ENCODE assay signal across 8 cellular contexts in the genomic region with DNA sequence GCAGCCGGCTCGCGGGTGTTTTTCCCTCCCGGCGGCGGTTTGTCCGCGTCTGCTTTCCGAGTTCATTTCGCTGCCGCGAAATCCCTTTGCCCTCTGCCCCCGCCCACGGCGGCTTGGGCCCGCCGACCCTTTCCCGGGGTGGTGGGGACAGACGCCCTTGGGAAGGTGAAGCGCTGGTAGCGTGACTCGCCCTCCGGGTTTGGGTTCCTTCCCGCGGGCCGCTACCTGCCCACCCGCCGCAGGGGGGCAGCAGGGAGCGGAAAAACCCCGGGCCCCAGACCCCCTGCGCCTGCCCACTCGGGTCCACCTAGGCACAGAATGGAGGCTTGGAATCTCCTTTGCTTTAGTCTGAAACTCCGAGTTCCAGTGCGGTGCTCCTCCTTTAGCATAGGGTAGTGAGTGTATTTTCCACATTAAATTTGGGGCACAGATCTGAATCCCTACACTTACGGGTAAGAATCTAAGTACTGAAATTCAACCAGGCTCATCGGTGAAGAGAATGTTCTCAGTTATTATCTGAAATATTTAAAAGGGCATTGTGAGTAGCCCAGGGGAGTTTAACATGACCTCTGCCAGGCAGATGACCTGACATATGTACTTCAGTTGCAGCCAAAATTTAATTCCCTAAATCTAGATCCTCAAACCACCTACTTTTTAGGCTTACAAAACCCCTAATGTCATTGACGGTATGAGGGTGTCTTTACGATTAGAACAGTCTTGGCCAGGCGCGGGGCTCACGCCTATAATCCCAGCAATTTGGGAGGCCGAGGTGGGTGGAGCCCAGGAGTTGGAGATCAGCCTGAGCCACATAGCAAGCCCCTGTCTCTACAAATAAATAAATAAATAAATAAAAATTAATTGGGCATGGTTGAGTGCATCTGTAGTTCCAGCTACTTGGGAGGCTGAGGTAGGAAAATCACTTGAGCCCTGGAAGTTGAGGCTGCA. TPM values are rescaled to one million over a fixed set of nuclear protein-coding genes. Genes with fewer than 3 reads are reported as not detected.
A peak's percentile ranks its signal among the peaks of the same experiment; 100 is the strongest.
DNase-seq lines count a peak whose midpoint lies in the region; ATAC-seq and TF ChIP-seq lines count a peak whose summit lies in the region.

No MANE protein-coding gene starts in this region.

- H3K4me3 Mint-ChIP-seq in Caco-2 (ENCODE audit: unreplicated experiment) = peak overlapping the region; percentile 98
- H3K4me3 Mint-ChIP-seq in type B pancreatic cell = peak overlapping the region; percentile 87

- H3K9me3 ChIP-seq in Caco-2 (no peaks in the 10 kb centered on the region), parathyroid adenoma (ENCODE audit: control insufficient read depth, low read length) (no peaks in the 10 kb centered on the region)

- TF ChIP-seq CTCF in Caco-2 (IDR thresholded peaks at IDR 0.05; ENCODE audit: insufficient read depth in 1 of 2, low read depth in 1 of 2, low read length in 1 of 2, severe bottlenecking in 1 of 2, unreplicated experiment in 1 of 2) (peak; percentile 83 to 92), RWPE1 (conservative IDR thresholded peaks at IDR 0.05; ENCODE audit: low read depth) (peak; percentile 94), parathyroid adenoma (IDR thresholded peaks at IDR 0.05) (peak; percentile 72), type B pancreatic cell (conservative IDR thresholded peaks at IDR 0.05) (peak; percentile 86)

- peak; percentile 75 to 89 for DNase-seq in Caco-2
- DNase-seq in HT-29 (ENCODE audit: low spot score) = peak; percentile 60
- peak; percentile 83 for DNase-seq in RWPE1 (ENCODE audit: low spot score)
- peak; percentile 89 for DNase-seq in activated effector memory CD4-positive, alpha-beta T cell treated with anti-CD3 and anti-CD28 coated beads, Interleukin-2, amount 50 U/mL, for 16 hours
- peak; percentile 67 for DNase-seq in glomerular visceral epithelial cell (ENCODE audit: extremely low spot score)
- DNase-seq in type B pancreatic cell (ENCODE audit: extremely low spot score, unreplicated experiment) = peak; percentile 80

- CTCF ChIA-PET in Caco-2 (lab: Charles Lee) (no interaction called here), RWPE1 (lab: Yijun Ruan, JAX) (interaction anchor here (0.6 to 0.7 kb wide), 2 partner anchors 1021 to 1771 kb away, joined by 3 read pairs; no protein-coding TSS in a partner anchor)

- POLR2A ChIA-PET in Caco-2 (lab: Charles Lee) (interaction anchor here (1.5 kb wide), 1 partner anchor 47 kb away, joined by 5 read pairs; a partner anchor contains a TSS), RWPE1 (lab: Yijun Ruan, JAX; ENCODE audit: low non-redundant PET) (no interaction called here)

- ATAC-seq in GM21360 (IDR thresholded peaks at IDR 0.05; ENCODE audit: unreplicated experiment) = peak; percentile 38

- peaks cover 10% of the 10 kb centered on the region for H3K4me1 Mint-ChIP-seq in Caco-2 (ENCODE audit: low read depth, unreplicated experiment)
- peaks cover 20% of the 10 kb centered on the region for H3K4me1 Mint-ChIP-seq in type B pancreatic cell (ENCODE audit: unreplicated experiment)

- peaks cover 1% of the 10 kb centered on the region; the same call in 1 of the 2 replicates for H3K36me3 ChIP-seq in Caco-2 (ENCODE audit: control insufficient read depth, insufficient read depth, low read length)
- H3K36me3 ChIP-seq in parathyroid adenoma (ENCODE audit: control insufficient read depth, insufficient read depth, low read length) = no peaks in the 10 kb centered on the region

- no peaks in the 10 kb centered on the region for H3K79me2 ChIP-seq in parathyroid adenoma

- H2AFZ ChIP-seq in parathyroid adenoma = peak overlapping the region; percentile 100

- H3K27ac Mint-ChIP-seq in Caco-2 (ENCODE audit: unreplicated experiment) (peak overlapping the region; percentile 97), type B pancreatic cell (peak overlapping the region; percentile 73)

- peak overlapping the region; percentile 99 for H3K4me2 ChIP-seq in parathyroid adenoma (ENCODE audit: low read length)

- peaks cover 94% of the 10 kb centered on the region for H3K36me3 Mint-ChIP-seq in Caco-2 (ENCODE audit: insufficient read depth, unreplicated experiment)
- H3K36me3 Mint-ChIP-seq in type B pancreatic cell = peaks cover 20% of the 10 kb centered on the region

- BruUV-seq in Caco-2 (replicated peaks; lab: Mats Ljungman, UMichigan) = TSS peak; percentile 60

- H3K9me3 Mint-ChIP-seq in Caco-2 (ENCODE audit: unreplicated experiment) (no peaks in the 10 kb centered on the region), type B pancreatic cell (no peaks in the 10 kb centered on the region)

- H3K27me3 ChIP-seq in Caco-2 (replicated peaks; ENCODE audit: control insufficient read depth, insufficient read depth, low read length) (no peaks in the 10 kb centered on the region), parathyroid adenoma (ENCODE audit: control insufficient read depth, insufficient read depth, low read length) (no peaks in the 10 kb centered on the region)

- peak overlapping the region; percentile 91 for H3K4me3 ChIP-seq in Caco-2 (ENCODE audit: low read depth, low read length)
- peak overlapping the region; percentile 72 for H3K4me3 ChIP-seq in parathyroid adenoma (ENCODE audit: low read depth, low read length)

- no peaks in the 10 kb centered on the region for H3K27me3 Mint-ChIP-seq in Caco-2 (ENCODE audit: insufficient read depth, unreplicated experiment)
- no peaks in the 10 kb centered on the region for H3K27me3 Mint-ChIP-seq in type B pancreatic cell

- intact Hi-C loops in Caco-2 (cut with micrococcal nuclease; ENCODE audit: unreplicated experiment) = loop anchor here (1.0 to 5.0 kb wide), 3 partner anchors 94 to 300 kb away; a partner anchor contains a TSS

- peaks cover 21% of the 10 kb centered on the region for H3K4me1 ChIP-seq in Caco-2
- H3K4me1 ChIP-seq in parathyroid adenoma = no peaks in the 10 kb centered on the region

- peak overlapping the region; percentile 43 for H3K9ac ChIP-seq in parathyroid adenoma

- H3K27ac ChIP-seq in RWPE1 = peak overlapping the region; percentile 90
- H3K27ac ChIP-seq in parathyroid adenoma = peak overlapping the region; percentile 61

RNA-seq across cellular contexts. Expression of a gene that starts 1.0 kb away (rescaled TPM):
- total RNA-seq in Caco-2 (2022) (734 and 821 TPM in 2 replicates), type B pancreatic cell (ENCODE audit: low replicate concordance) (481 and 483 TPM in 2 replicates)
- total RNA-seq in HT-29 (2014; rRNA removed; shearing (Covaris generic)) = 838 and 869 TPM in 2 replicates

RNA-seq across cellular contexts. Expression of a gene that starts 13.9 kb away (rescaled TPM):
- total RNA-seq in Caco-2 (2022) (278 and 336 TPM in 2 replicates), type B pancreatic cell (ENCODE audit: low replicate concordance) (143 and 163 TPM in 2 replicates)
- total RNA-seq in HT-29 (2014; rRNA removed; shearing (Covaris generic)) = 237 and 256 TPM in 2 replicates

RNA-seq across cellular contexts. Expression of a gene that starts 46.6 kb away (rescaled TPM):
- total RNA-seq in Caco-2 (2022) = 130 and 142 TPM in 2 replicates
- total RNA-seq in HT-29 (2014; rRNA removed; shearing (Covaris generic)) = 25.9 and 27.0 TPM in 2 replicates
- 73.2 and 82.9 TPM in 2 replicates for total RNA-seq in type B pancreatic cell (ENCODE audit: low replicate concordance)

Comparison
In these comparisons a context has a peak if more than half of its experiments do, and no peak if none do; other contexts are left out.
1. Peak in every context shown above with its lines: DNase-seq, ATAC-seq, H3K4me3 ChIP-seq and H3K27ac ChIP-seq.